10 cellular contexts compared by ENCODE assay signal in genomic region chr14:73726025-73726961, GRCh38. TPM values are rescaled to one million over a fixed set of nuclear protein-coding genes. Genes with fewer than 3 reads are reported as not detected.
DNase-seq lines count a peak whose midpoint lies in the region; ATAC-seq and TF ChIP-seq lines count a peak whose summit lies in the region.
"Had no signal": no experiment of that assay in that cellular context is flagged by ENCODE, and none has a peak within 500 bp of the region (broad histone marks: within the 10 kb centered on the region; RNA-seq: fewer than 3 reads in every experiment).

No MANE protein-coding gene starts in this region.

- no peaks in the 10 kb centered on the region for H3K9me3 ChIP-seq in CD4-positive, CD25-positive, alpha-beta regulatory T cell (ENCODE audit: control insufficient read depth in 2 of 2, low read length in 2 of 2)
- no peaks in the 10 kb centered on the region for H3K9me3 ChIP-seq in Panc1 (ENCODE audit: control insufficient read depth, insufficient read depth, low read depth, low read length)
- H3K9me3 ChIP-seq in parathyroid adenoma (ENCODE audit: control insufficient read depth, low read length), result no peaks in the 10 kb centered on the region

- H3K36me3 Mint-ChIP-seq in CD4-positive, CD25-positive, alpha-beta regulatory T cell, result peaks cover 34% of the 10 kb centered on the region
- H3K36me3 Mint-ChIP-seq in dendritic cell treated with granulocyte-macrophage colony-stimulating factor and Interleukin-4, amounts not matched to agents 40 ng/mL and 50 ng/mL, for 4 days (ENCODE audit: low read depth), result peaks cover 100% of the 10 kb centered on the region

- H3K4me3 Mint-ChIP-seq in CD4-positive, CD25-positive, alpha-beta regulatory T cell, result no peak overlapping the region
- H3K4me3 Mint-ChIP-seq in dendritic cell treated with granulocyte-macrophage colony-stimulating factor and Interleukin-4, amounts not matched to agents 40 ng/mL and 50 ng/mL, for 4 days, result no peak overlapping the region

- no peak for TF ChIP-seq CTCF in Panc1 (IDR thresholded peaks at IDR 0.05)
- no peak for TF ChIP-seq CTCF in parathyroid adenoma (IDR thresholded peaks at IDR 0.05)

- POLR2A ChIA-PET in Panc1 (lab: Charles Lee), result no interaction called here

- in situ Hi-C loops in Panc1 (cut with HindIII; ENCODE audit: low pct_unique_long_range_greater_than_20kb, low sequenced_read_pairs), result no loop called here

- H3K27me3 ChIP-seq in CD4-positive, CD25-positive, alpha-beta regulatory T cell (ENCODE audit: control insufficient read depth, insufficient read depth, low read length), result no peaks in the 10 kb centered on the region
- H3K27me3 ChIP-seq in Panc1 (ENCODE audit: control insufficient read depth, insufficient read depth, low read length) (no peaks in the 10 kb centered on the region), parathyroid adenoma (ENCODE audit: control insufficient read depth, insufficient read depth, low read length) (no peaks in the 10 kb centered on the region)

- BruUV-seq in Panc1 (replicated peaks; lab: Mats Ljungman, UMichigan), result no TSS peak

- H3K79me2 ChIP-seq in parathyroid adenoma, result peaks cover 53% of the 10 kb centered on the region

- no peaks in the 10 kb centered on the region for H3K27me3 Mint-ChIP-seq in CD4-positive, CD25-positive, alpha-beta regulatory T cell
- no peaks in the 10 kb centered on the region for H3K27me3 Mint-ChIP-seq in dendritic cell treated with granulocyte-macrophage colony-stimulating factor and Interleukin-4, amounts not matched to agents 40 ng/mL and 50 ng/mL, for 4 days

- DNase-seq in CD4-positive, CD25-positive, alpha-beta regulatory T cell, result no peak
- DNase-seq in Panc1 (ENCODE audit: low read depth, low spot score) (no peak), NCI-H2227 treated with DMSO at 0.1 percent for 48 hours (lab: John Stamatoyannopoulos, UW) (no peak), globus pallidus (ENCODE audit: low spot score) (no peak)
- DNase-seq: activated CD4-positive, alpha-beta T cell treated with anti-CD3 and anti-CD28 coated beads for 4 hours; effector CD4-positive, alpha-beta T cell had no signal

- H3K4me1 Mint-ChIP-seq in CD4-positive, CD25-positive, alpha-beta regulatory T cell, result peaks cover 6 to 33% (median 20%) of the 10 kb centered on the region in 4 donors
- peaks cover 55% of the 10 kb centered on the region for H3K4me1 Mint-ChIP-seq in dendritic cell treated with granulocyte-macrophage colony-stimulating factor and Interleukin-4, amounts not matched to agents 40 ng/mL and 50 ng/mL, for 4 days (ENCODE audit: low read depth)

- intact Hi-C loops in Panc1 (cut with micrococcal nuclease; ENCODE audit: unreplicated experiment), result no loop called here
- intact Hi-C loops in dendritic cell treated with granulocyte-macrophage colony-stimulating factor and Interleukin-4, amounts not matched to agents 40 ng/mL and 50 ng/mL, for 4 days (cut with micrococcal nuclease), result no loop called here

- no peaks in the 10 kb centered on the region for H3K9me3 Mint-ChIP-seq in CD4-positive, CD25-positive, alpha-beta regulatory T cell
- no peaks in the 10 kb centered on the region for H3K9me3 Mint-ChIP-seq in dendritic cell treated with granulocyte-macrophage colony-stimulating factor and Interleukin-4, amounts not matched to agents 40 ng/mL and 50 ng/mL, for 4 days

- peaks cover 25% of the 10 kb centered on the region for H3K4me1 ChIP-seq in CD4-positive, CD25-positive, alpha-beta regulatory T cell (ENCODE audit: control insufficient read depth, insufficient read depth, low read length, poor library complexity, severe bottlenecking)
- H3K4me1 ChIP-seq in Panc1 (ENCODE audit: control insufficient read depth, insufficient read depth, low read length), result peaks cover 60% of the 10 kb centered on the region
- peaks cover 11% of the 10 kb centered on the region for H3K4me1 ChIP-seq in parathyroid adenoma

- H3K36me3 ChIP-seq in CD4-positive, CD25-positive, alpha-beta regulatory T cell (ENCODE audit: control insufficient read depth, insufficient read depth, low read length), result peaks cover 71% of the 10 kb centered on the region
- peaks cover 17% of the 10 kb centered on the region for H3K36me3 ChIP-seq in Panc1 (ENCODE audit: control insufficient read depth, insufficient read depth, low read length)
- H3K36me3 ChIP-seq in parathyroid adenoma (ENCODE audit: control insufficient read depth, insufficient read depth, low read length), result no peaks in the 10 kb centered on the region

- no peak overlapping the region for H3K4me2 ChIP-seq in parathyroid adenoma (ENCODE audit: low read length)

- no peak overlapping the region for H3K9ac ChIP-seq in parathyroid adenoma

- no peak overlapping the region for H3K27ac ChIP-seq in CD4-positive, CD25-positive, alpha-beta regulatory T cell (ENCODE audit: insufficient read depth, low read length, poor library complexity, severe bottlenecking)
- H3K27ac ChIP-seq in Panc1 (ENCODE audit: low read length) (peak overlapping the region; percentile 54; the same call in 1 of the 2 replicates), parathyroid adenoma (peak overlapping the region; percentile 29)

- H2AFZ ChIP-seq in parathyroid adenoma, result no peak overlapping the region

- H3K4me3 ChIP-seq in CD4-positive, CD25-positive, alpha-beta regulatory T cell (ENCODE audit: low read depth, low read length), result no peak overlapping the region
- H3K4me3 ChIP-seq in Panc1 (ENCODE audit: low read depth in 2 of 2, low read length in 2 of 2), result no peak overlapping the region
- H3K4me3 ChIP-seq in parathyroid adenoma (ENCODE audit: low read depth, low read length), result no peak overlapping the region

- no peak for ATAC-seq in CD4-positive, CD25-positive, alpha-beta regulatory T cell (ENCODE audit: low read depth in 2 of 2)
- ATAC-seq in Panc1, result no peak
- no peak for ATAC-seq in GM21528 (IDR thresholded peaks at IDR 0.05; ENCODE audit: low FRiP score, unreplicated experiment)
- ATAC-seq in HG03565 (IDR thresholded peaks at IDR 0.05; ENCODE audit: unreplicated experiment), result no peak

- CTCF ChIA-PET in Panc1 (lab: Charles Lee), result no interaction called here

- peak overlapping the region; percentile 48 to 75 (median 49) for H3K27ac Mint-ChIP-seq in CD4-positive, CD25-positive, alpha-beta regulatory T cell
- peak overlapping the region; percentile 47 for H3K27ac Mint-ChIP-seq in dendritic cell treated with granulocyte-macrophage colony-stimulating factor and Interleukin-4, amounts not matched to agents 40 ng/mL and 50 ng/mL, for 4 days

RNA-seq across cellular contexts. Expression of gene PNMA1, which starts 12.1 kb away (rescaled TPM):
- total RNA-seq in CD4-positive, CD25-positive, alpha-beta regulatory T cell, result 42.6 TPM
- polyA plus RNA-seq in CD4-positive, CD25-positive, alpha-beta regulatory T cell, result 10 to 100 TPM; 45.2 to 54.1 (median 51.9) TPM
- total RNA-seq in Panc1 (2021; ENCODE audit: unreplicated experiment), result 49.7 TPM
- 45.4 TPM for polyA plus RNA-seq in Panc1 (2012; ENCODE audit: insufficient read length)
